ENCODE assay signal across 1 cellular context in the genomic region with DNA sequence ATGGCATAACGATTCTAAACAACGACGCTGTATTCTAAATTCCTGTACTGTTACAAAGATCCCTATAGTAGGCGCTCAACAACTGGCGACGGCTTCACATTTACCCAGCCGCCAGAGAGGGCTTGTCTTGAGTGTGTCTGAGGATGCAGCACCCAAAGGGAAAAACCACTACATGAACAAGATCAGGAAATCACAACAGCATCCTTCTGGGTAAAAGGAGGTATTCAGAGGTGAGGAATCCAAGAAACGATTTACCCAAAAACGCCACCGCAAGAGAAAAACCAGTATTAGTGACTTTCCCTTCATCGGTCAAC.
TF ChIP-seq lines count a peak whose summit lies in the region.

No MANE protein-coding gene starts in this region.

TF ChIP-seq in HEK293, 187 proteins besides CTCF, POLR2A, EP300 and RAD21 (continued from another document):
- TF ChIP-seq, protein P1, sequence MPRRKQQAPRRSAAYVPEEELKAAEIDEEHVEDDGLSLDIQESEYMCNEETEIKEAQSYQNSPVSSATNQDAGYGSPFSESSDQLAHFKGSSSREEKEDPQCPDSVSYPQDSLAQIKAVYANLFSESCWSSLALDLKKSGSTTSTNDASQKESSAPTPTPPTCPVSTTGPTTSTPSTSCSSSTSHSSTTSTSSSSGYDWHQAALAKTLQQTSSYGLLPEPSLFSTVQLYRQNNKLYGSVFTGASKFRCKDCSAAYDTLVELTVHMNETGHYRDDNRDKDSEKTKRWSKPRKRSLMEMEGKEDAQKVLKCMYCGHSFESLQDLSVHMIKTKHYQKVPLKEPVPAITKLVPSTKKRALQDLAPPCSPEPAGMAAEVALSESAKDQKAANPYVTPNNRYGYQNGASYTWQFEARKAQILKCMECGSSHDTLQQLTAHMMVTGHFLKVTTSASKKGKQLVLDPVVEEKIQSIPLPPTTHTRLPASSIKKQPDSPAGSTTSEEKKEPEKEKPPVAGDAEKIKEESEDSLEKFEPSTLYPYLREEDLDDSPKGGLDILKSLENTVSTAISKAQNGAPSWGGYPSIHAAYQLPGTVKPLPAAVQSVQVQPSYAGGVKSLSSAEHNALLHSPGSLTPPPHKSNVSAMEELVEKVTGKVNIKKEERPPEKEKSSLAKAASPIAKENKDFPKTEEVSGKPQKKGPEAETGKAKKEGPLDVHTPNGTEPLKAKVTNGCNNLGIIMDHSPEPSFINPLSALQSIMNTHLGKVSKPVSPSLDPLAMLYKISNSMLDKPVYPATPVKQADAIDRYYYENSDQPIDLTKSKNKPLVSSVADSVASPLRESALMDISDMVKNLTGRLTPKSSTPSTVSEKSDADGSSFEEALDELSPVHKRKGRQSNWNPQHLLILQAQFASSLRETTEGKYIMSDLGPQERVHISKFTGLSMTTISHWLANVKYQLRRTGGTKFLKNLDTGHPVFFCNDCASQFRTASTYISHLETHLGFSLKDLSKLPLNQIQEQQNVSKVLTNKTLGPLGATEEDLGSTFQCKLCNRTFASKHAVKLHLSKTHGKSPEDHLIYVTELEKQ (tag by site-specific recombination; IDR thresholded peaks at IDR 0.05; ENCODE audit: borderline replicate concordance) = no peak
- TF ChIP-seq GLI4 (tag by site-specific recombination; IDR thresholded peaks at IDR 0.05) (no peak), ZNF660 (tag by site-specific recombination; IDR thresholded peaks at IDR 0.05) (peak; percentile 78; the same call in 1 of the 2 replicates), INSM2 (tag by site-specific recombination; IDR thresholded peaks at IDR 0.05) (0 out of 2 replicates have a peak, but pooled peaks have one; percentile 47), ZNF473 (tag by site-specific recombination; IDR thresholded peaks at IDR 0.05) (no peak), ZNF10 (tag by site-specific recombination; IDR thresholded peaks at IDR 0.05) (0 out of 2 replicates have a peak, but pooled peaks have one; percentile 47), ZNF626 (tag by site-specific recombination; IDR thresholded peaks at IDR 0.05) (no peak), ATF2 (tag by site-specific recombination; IDR thresholded peaks at IDR 0.05; ENCODE audit: low read depth) (no peak), KLF8 (tag by site-specific recombination; IDR thresholded peaks at IDR 0.05) (peak; percentile 13; the same call in 1 of the 2 replicates), ZNF664 (tag by site-specific recombination; IDR thresholded peaks at IDR 0.05) (no peak), ZNF394 (tag by site-specific recombination; IDR thresholded peaks at IDR 0.05; ENCODE audit: borderline replicate concordance) (no peak), ZNF510 (tag by site-specific recombination; IDR thresholded peaks at IDR 0.05; ENCODE audit: insufficient replicate concordance) (no peak), HOXC10 (CRISPR knock-in tag; IDR thresholded peaks at IDR 0.05) (no peak), ZNF121 (tag by site-specific recombination; IDR thresholded peaks at IDR 0.05) (no peak), ZNF654 (tag by site-specific recombination; IDR thresholded peaks at IDR 0.05; ENCODE audit: low read depth) (peak; percentile 18; the same call in 1 of the 2 replicates), ZNF157 (tag by site-specific recombination; IDR thresholded peaks at IDR 0.05) (no peak), ZNF223 (tag by site-specific recombination; IDR thresholded peaks at IDR 0.05) (no peak), ZNF133 (tag by site-specific recombination; IDR thresholded peaks at IDR 0.05) (no peak), ZNF76 (tag by site-specific recombination; IDR thresholded peaks at IDR 0.05; ENCODE audit: borderline replicate concordance, low read depth) (peak; percentile 68; the same call in 1 of the 2 replicates), ZNF449 (tag by site-specific recombination; IDR thresholded peaks at IDR 0.05) (no peak), ZSCAN16 (tag by site-specific recombination; IDR thresholded peaks at IDR 0.05) (no peak), ZNF2 (tag by site-specific recombination; IDR thresholded peaks at IDR 0.05) (no peak), SP3 (tag by site-specific recombination; IDR thresholded peaks at IDR 0.05) (no peak), ZNF768 (tag by site-specific recombination; IDR thresholded peaks at IDR 0.05) (no peak), RBAK (tag by site-specific recombination; IDR thresholded peaks at IDR 0.05) (no peak), ZNF211 (tag by site-specific recombination; IDR thresholded peaks at IDR 0.05; ENCODE audit: low read depth) (no peak), ZNF843 (tag by site-specific recombination; IDR thresholded peaks at IDR 0.05) (peak; percentile 44; the same call in 1 of the 2 replicates), WT1 (tag by site-specific recombination; IDR thresholded peaks at IDR 0.05) (no peak), ZNF404 (tag by site-specific recombination; IDR thresholded peaks at IDR 0.05) (no peak), ZXDB (tag by site-specific recombination; IDR thresholded peaks at IDR 0.05) (peak; percentile 13), ZNF24 (tag by site-specific recombination; IDR thresholded peaks at IDR 0.05) (no peak)
- TF ChIP-seq, protein P2, sequence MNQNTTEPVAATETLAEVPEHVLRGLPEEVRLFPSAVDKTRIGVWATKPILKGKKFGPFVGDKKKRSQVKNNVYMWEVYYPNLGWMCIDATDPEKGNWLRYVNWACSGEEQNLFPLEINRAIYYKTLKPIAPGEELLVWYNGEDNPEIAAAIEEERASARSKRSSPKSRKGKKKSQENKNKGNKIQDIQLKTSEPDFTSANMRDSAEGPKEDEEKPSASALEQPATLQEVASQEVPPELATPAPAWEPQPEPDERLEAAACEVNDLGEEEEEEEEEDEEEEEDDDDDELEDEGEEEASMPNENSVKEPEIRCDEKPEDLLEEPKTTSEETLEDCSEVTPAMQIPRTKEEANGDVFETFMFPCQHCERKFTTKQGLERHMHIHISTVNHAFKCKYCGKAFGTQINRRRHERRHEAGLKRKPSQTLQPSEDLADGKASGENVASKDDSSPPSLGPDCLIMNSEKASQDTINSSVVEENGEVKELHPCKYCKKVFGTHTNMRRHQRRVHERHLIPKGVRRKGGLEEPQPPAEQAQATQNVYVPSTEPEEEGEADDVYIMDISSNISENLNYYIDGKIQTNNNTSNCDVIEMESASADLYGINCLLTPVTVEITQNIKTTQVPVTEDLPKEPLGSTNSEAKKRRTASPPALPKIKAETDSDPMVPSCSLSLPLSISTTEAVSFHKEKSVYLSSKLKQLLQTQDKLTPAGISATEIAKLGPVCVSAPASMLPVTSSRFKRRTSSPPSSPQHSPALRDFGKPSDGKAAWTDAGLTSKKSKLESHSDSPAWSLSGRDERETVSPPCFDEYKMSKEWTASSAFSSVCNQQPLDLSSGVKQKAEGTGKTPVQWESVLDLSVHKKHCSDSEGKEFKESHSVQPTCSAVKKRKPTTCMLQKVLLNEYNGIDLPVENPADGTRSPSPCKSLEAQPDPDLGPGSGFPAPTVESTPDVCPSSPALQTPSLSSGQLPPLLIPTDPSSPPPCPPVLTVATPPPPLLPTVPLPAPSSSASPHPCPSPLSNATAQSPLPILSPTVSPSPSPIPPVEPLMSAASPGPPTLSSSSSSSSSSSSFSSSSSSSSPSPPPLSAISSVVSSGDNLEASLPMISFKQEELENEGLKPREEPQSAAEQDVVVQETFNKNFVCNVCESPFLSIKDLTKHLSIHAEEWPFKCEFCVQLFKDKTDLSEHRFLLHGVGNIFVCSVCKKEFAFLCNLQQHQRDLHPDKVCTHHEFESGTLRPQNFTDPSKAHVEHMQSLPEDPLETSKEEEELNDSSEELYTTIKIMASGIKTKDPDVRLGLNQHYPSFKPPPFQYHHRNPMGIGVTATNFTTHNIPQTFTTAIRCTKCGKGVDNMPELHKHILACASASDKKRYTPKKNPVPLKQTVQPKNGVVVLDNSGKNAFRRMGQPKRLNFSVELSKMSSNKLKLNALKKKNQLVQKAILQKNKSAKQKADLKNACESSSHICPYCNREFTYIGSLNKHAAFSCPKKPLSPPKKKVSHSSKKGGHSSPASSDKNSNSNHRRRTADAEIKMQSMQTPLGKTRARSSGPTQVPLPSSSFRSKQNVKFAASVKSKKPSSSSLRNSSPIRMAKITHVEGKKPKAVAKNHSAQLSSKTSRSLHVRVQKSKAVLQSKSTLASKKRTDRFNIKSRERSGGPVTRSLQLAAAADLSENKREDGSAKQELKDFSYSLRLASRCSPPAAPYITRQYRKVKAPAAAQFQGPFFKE (tag by site-specific recombination; IDR thresholded peaks at IDR 0.05; ENCODE audit: borderline replicate concordance) = no peak
- TF ChIP-seq, protein P3, sequence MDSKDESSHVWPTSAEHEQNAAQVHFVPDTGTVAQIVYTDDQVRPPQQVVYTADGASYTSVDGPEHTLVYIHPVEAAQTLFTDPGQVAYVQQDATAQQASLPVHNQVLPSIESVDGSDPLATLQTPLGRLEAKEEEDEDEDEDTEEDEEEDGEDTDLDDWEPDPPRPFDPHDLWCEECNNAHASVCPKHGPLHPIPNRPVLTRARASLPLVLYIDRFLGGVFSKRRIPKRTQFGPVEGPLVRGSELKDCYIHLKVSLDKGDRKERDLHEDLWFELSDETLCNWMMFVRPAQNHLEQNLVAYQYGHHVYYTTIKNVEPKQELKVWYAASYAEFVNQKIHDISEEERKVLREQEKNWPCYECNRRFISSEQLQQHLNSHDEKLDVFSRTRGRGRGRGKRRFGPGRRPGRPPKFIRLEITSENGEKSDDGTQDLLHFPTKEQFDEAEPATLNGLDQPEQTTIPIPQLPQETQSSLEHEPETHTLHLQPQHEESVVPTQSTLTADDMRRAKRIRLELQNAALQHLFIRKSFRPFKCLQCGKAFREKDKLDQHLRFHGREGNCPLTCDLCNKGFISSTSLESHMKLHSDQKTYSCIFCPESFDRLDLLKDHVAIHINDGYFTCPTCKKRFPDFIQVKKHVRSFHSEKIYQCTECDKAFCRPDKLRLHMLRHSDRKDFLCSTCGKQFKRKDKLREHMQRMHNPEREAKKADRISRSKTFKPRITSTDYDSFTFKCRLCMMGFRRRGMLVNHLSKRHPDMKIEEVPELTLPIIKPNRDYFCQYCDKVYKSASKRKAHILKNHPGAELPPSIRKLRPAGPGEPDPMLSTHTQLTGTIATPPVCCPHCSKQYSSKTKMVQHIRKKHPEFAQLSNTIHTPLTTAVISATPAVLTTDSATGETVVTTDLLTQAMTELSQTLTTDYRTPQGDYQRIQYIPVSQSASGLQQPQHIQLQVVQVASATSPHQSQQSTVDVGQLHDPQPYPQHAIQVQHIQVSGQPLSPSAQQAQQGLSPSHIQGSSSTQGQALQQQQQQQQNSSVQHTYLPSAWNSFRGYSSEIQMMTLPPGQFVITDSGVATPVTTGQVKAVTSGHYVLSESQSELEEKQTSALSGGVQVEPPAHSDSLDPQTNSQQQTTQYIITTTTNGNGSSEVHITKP (tag by site-specific recombination; IDR thresholded peaks at IDR 0.05) = peak; percentile 99
- TF ChIP-seq, protein P4, sequence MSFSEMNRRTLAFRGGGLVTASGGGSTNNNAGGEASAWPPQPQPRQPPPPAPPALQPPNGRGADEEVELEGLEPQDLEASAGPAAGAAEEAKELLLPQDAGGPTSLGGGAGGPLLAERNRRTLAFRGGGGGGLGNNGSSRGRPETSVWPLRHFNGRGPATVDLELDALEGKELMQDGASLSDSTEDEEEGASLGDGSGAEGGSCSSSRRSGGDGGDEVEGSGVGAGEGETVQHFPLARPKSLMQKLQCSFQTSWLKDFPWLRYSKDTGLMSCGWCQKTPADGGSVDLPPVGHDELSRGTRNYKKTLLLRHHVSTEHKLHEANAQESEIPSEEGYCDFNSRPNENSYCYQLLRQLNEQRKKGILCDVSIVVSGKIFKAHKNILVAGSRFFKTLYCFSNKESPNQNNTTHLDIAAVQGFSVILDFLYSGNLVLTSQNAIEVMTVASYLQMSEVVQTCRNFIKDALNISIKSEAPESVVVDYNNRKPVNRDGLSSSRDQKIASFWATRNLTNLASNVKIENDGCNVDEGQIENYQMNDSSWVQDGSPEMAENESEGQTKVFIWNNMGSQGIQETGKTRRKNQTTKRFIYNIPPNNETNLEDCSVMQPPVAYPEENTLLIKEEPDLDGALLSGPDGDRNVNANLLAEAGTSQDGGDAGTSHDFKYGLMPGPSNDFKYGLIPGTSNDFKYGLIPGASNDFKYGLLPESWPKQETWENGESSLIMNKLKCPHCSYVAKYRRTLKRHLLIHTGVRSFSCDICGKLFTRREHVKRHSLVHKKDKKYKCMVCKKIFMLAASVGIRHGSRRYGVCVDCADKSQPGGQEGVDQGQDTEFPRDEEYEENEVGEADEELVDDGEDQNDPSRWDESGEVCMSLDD (tag by site-specific recombination; IDR thresholded peaks at IDR 0.05) = 0 out of 2 replicates have a peak, but pooled peaks have one; percentile 54
